Comparison of ENCODE assay signal across 19 cellular contexts in genomic region chr19:29533578-29534544, GRCh38. TPM values are rescaled to one million over a fixed set of nuclear protein-coding genes. Genes with fewer than 3 reads are reported as not detected.
DNase-seq lines count a peak whose midpoint lies in the region; ATAC-seq, FAIRE-seq and TF ChIP-seq lines count a peak whose summit lies in the region.
"Had no signal": no experiment of that assay in that cellular context is flagged by ENCODE, and none has a peak within 500 bp of the region (broad histone marks: within the 10 kb centered on the region; RNA-seq: fewer than 3 reads in every experiment).

No MANE protein-coding gene starts in this region.

- DNase-seq in natural killer cell: peak; percentile 5
- DNase-seq in natural killer cell treated with Interleukin-12 subunit alpha and Interleukin-12 subunit beta and Interleukin-15 and Interleukin-18, amount 100 ng/mL, for 72 hours (ENCODE audit: low spot score): no peak
- DNase-seq in kidney: peak; percentile 56
- peak; percentile 13 for DNase-seq in stimulated activated CD8-positive, alpha-beta memory T cell treated with anti-CD3 and anti-CD28 coated beads, Interleukin-4, amount 100 ng/mL, for 48 hours
- DNase-seq in NCI-H2171 treated with DMSO at 0.1 percent for 48 hours (lab: John Stamatoyannopoulos, UW): no peak
- no peak for DNase-seq in ovary
- DNase-seq in midbrain (lab: John Stamatoyannopoulos, UW): no peak
- DNase-seq: AML-193; DMS79 treated with DMSO at 0.1 percent for 48 hours; NCI-H1092 treated with DMSO at 0.1 percent for 48 hours; NCI-H2081; NCI-H446 treated with DMSO at 0.1 percent for 48 hours; NCI-H69; NK-92 treated with Interleukin-12 subunit alpha and Interleukin-12 subunit beta, amount 100 ng/mL, for 24 hours; SHP77 had no signal

- no peaks in the 10 kb centered on the region for H3K36me3 Mint-ChIP-seq in natural killer cell
- H3K36me3 Mint-ChIP-seq in natural killer cell treated with Interleukin-12 subunit alpha and Interleukin-12 subunit beta and Interleukin-15 and Interleukin-18, amount 100 ng/mL, for 72 hours: no peaks in the 10 kb centered on the region

- H3K27me3 ChIP-seq in ovary: no peaks in the 10 kb centered on the region

- TF ChIP-seq EP300 in ovary (IDR thresholded peaks at IDR 0.05): no peak

- ATAC-seq in natural killer cell: no peak
- ATAC-seq in natural killer cell treated with Interleukin-12 subunit alpha and Interleukin-12 subunit beta and Interleukin-15 and Interleukin-18, amount 100 ng/mL, for 72 hours: no peak
- ATAC-seq: K562 had no signal

- H3K9me3 ChIP-seq in kidney (ENCODE audit: control insufficient read depth in 1 of 2, low read length in 2 of 2): no peaks in the 10 kb centered on the region
- H3K9me3 ChIP-seq in ovary: no peaks in the 10 kb centered on the region

- 69 to 75% (median 71%) methylated on average over 15 of the region's 15 CpGs for WGBS in ovary, 3 donors

- peaks cover 0 to 8% of the 10 kb centered on the region in 2 donors for H3K4me1 Mint-ChIP-seq in natural killer cell
- peaks cover 6 to 7% of the 10 kb centered on the region in 2 donors for H3K4me1 Mint-ChIP-seq in natural killer cell treated with Interleukin-12 subunit alpha and Interleukin-12 subunit beta and Interleukin-15 and Interleukin-18, amount 100 ng/mL, for 72 hours (ENCODE audit: low read depth in 2 of 2)

- intact Hi-C loops in natural killer cell (cut with micrococcal nuclease) (no loop called here), kidney (cut with DNase I) (no loop called here), ovary (cut with DNase I) (no loop called here)

- no peaks in the 10 kb centered on the region for H3K4me1 ChIP-seq in kidney (ENCODE audit: control insufficient read depth in 1 of 2, insufficient read depth in 1 of 2, low read depth in 1 of 2, low read length in 2 of 2)
- H3K4me1 ChIP-seq in ovary (ENCODE audit: insufficient read depth): no peaks in the 10 kb centered on the region

- no peak overlapping the region for H3K4me3 ChIP-seq in kidney (ENCODE audit: low read length in 2 of 2)
- no peak overlapping the region for H3K4me3 ChIP-seq in ovary
- H3K4me3 ChIP-seq: K562 had no signal

- H3K27ac Mint-ChIP-seq in natural killer cell: no peak overlapping the region
- no peak overlapping the region for H3K27ac Mint-ChIP-seq in natural killer cell treated with Interleukin-12 subunit alpha and Interleukin-12 subunit beta and Interleukin-15 and Interleukin-18, amount 100 ng/mL, for 72 hours

- H3K9ac ChIP-seq in kidney (ENCODE audit: low read length in 2 of 2): no peak overlapping the region

- H3K36me3 ChIP-seq in kidney (ENCODE audit: control insufficient read depth in 1 of 2, insufficient read depth in 2 of 2, low read length in 2 of 2): no peaks in the 10 kb centered on the region
- no peaks in the 10 kb centered on the region for H3K36me3 ChIP-seq in ovary

- no peak for FAIRE-seq in kidney (lab: Jason Lieb, UNC)
- FAIRE-seq: H1, K562 had no signal

- no peak for TF ChIP-seq POLR2A in ovary (IDR thresholded peaks at IDR 0.05)

- H3K27ac ChIP-seq in kidney (ENCODE audit: low read depth in 2 of 2, low read length in 2 of 2) (no peak overlapping the region), ovary (no peak overlapping the region)
- H3K27ac ChIP-seq: C4-2B had no signal

- peaks cover 32 to 38% of the 10 kb centered on the region in 2 donors for H3K27me3 Mint-ChIP-seq in natural killer cell (ENCODE audit: low read depth in 2 of 2)
- H3K27me3 Mint-ChIP-seq in natural killer cell treated with Interleukin-12 subunit alpha and Interleukin-12 subunit beta and Interleukin-15 and Interleukin-18, amount 100 ng/mL, for 72 hours: peaks cover 8 to 36% of the 10 kb centered on the region in 2 donors

- TF ChIP-seq CTCF in natural killer cell (IDR thresholded peaks at IDR 0.05) (no peak), kidney (IDR thresholded peaks at IDR 0.05; ENCODE audit: borderline replicate concordance, extremely low read depth, insufficient read depth) (no peak), ovary (IDR thresholded peaks at IDR 0.05) (no peak)

- H3K4me3 Mint-ChIP-seq in natural killer cell: no peak overlapping the region
- no peak overlapping the region for H3K4me3 Mint-ChIP-seq in natural killer cell treated with Interleukin-12 subunit alpha and Interleukin-12 subunit beta and Interleukin-15 and Interleukin-18, amount 100 ng/mL, for 72 hours

- no peaks in the 10 kb centered on the region for H3K9me3 Mint-ChIP-seq in natural killer cell
- H3K9me3 Mint-ChIP-seq in natural killer cell treated with Interleukin-12 subunit alpha and Interleukin-12 subunit beta and Interleukin-15 and Interleukin-18, amount 100 ng/mL, for 72 hours: no peaks in the 10 kb centered on the region

RNA-seq across cellular contexts. Expression of gene VSTM2B, which starts 8.1 kb away (rescaled TPM):
- not detected for total RNA-seq in natural killer cell
- total RNA-seq in natural killer cell treated with Interleukin-12 subunit alpha and Interleukin-12 subunit beta and Interleukin-15 and Interleukin-18, amount 100 ng/mL, for 72 hours: not detected
- total RNA-seq in kidney: not detected
- polyA plus RNA-seq in kidney (ENCODE audit: insufficient read depth, low read depth, low replicate concordance): not detected
- under 1 TPM in 1 of 7 donors, not detected in 6; 0.13 TPM for total RNA-seq in ovary
- not detected for polyA plus RNA-seq in ovary
- total RNA-seq: K562, OCI-LY7 had no signal
- polyA plus RNA-seq: K562 had no signal

Comparison
In these comparisons a context has a peak if more than half of its experiments do, and no peak if none do; other contexts are left out.
1. DNase-seq: peak in natural killer cell (single experiment), kidney (single experiment) and stimulated activated CD8-positive, alpha-beta memory T cell treated with anti-CD3 and anti-CD28 coated beads, Interleukin-4, amount 100 ng/mL, for 48 hours (single experiment); none in natural killer cell treated with Interleukin-12 subunit alpha and Interleukin-12 subunit beta and Interleukin-15 and Interleukin-18, amount 100 ng/mL, for 72 hours (single experiment), NCI-H2171 treated with DMSO at 0.1 percent for 48 hours (single experiment), ovary (0 of 5) and midbrain (single experiment).